8 cellular contexts compared by ENCODE assay signal in genomic region chr16:68238029-68238345, GRCh38. TPM values are rescaled to one million over a fixed set of nuclear protein-coding genes. Genes with fewer than 3 reads are reported as not detected.
A peak's percentile ranks its signal among the peaks of the same experiment; 100 is the strongest.
DNase-seq lines count a peak whose midpoint lies in the region; ATAC-seq and TF ChIP-seq lines count a peak whose summit lies in the region.

No MANE protein-coding gene starts in this region.

- H3K36me3 Mint-ChIP-seq in activated CD4-positive, alpha-beta T cell treated with anti-CD3 and anti-CD28 coated beads for 36 hours (ENCODE audit: low read depth) = no peaks in the 10 kb centered on the region
- no peaks in the 10 kb centered on the region for H3K36me3 Mint-ChIP-seq in activated CD8-positive, alpha-beta T cell treated with anti-CD3 and anti-CD28 coated beads, Interleukin-2, amount 10 ng/mL, durations not matched to agents 7 days and 5 days (ENCODE audit: low read depth)

- H3K36me3 ChIP-seq in testis (ENCODE audit: low read depth, missing control alignments) = no peaks in the 10 kb centered on the region

- POLR2A ChIA-PET in activated CD4-positive, alpha-beta T cell treated with anti-CD3 and anti-CD28 coated beads for 36 hours (lab: Charles Lee) = interaction anchor here (1.4 kb wide), 1 partner anchor 431 kb away, joined by 3 read pairs; the partner anchor contains the start of genes RANBP10 and TSNAXIP1
- POLR2A ChIA-PET in activated CD8-positive, alpha-beta T cell treated with anti-CD3 and anti-CD28 coated beads, Interleukin-2, amount 10 ng/mL, durations not matched to agents 7 days and 5 days (lab: Charles Lee) = interaction anchor here (1.3 kb wide), 1 partner anchor 10 kb away, joined by 6 read pairs; no protein-coding TSS in a partner anchor

- CTCF ChIA-PET in activated CD4-positive, alpha-beta T cell treated with anti-CD3 and anti-CD28 coated beads for 36 hours (lab: Charles Lee) = interaction anchor here (1.0 to 1.4 kb wide), 2 partner anchors 20 to 24 kb away, joined by 5 read pairs; no protein-coding TSS in a partner anchor
- CTCF ChIA-PET in activated CD8-positive, alpha-beta T cell treated with anti-CD3 and anti-CD28 coated beads, Interleukin-2, amount 10 ng/mL, durations not matched to agents 7 days and 5 days (lab: Charles Lee) = interaction anchor here (0.9 to 3.1 kb wide), 5 partner anchors 11 to 91 kb away, joined by 3 to 22 read pairs (median 9); partner anchors contain the start of gene SLC7A6

- H3K9me3 Mint-ChIP-seq in activated CD4-positive, alpha-beta T cell treated with anti-CD3 and anti-CD28 coated beads for 36 hours (ENCODE audit: low read depth) = no peaks in the 10 kb centered on the region
- no peaks in the 10 kb centered on the region for H3K9me3 Mint-ChIP-seq in activated CD8-positive, alpha-beta T cell treated with anti-CD3 and anti-CD28 coated beads, Interleukin-2, amount 10 ng/mL, durations not matched to agents 7 days and 5 days (ENCODE audit: insufficient read depth)

- H3K4me3 ChIP-seq in iPS-18c (ENCODE audit: insufficient read depth, low read depth, low read length) (peak overlapping the region; percentile 56; the same call in 1 of the 2 replicates), testis (peak overlapping the region; percentile 58 to 66)

- peak; percentile 14 for ATAC-seq in activated CD4-positive, alpha-beta T cell treated with anti-CD3 and anti-CD28 coated beads for 36 hours
- ATAC-seq in activated CD8-positive, alpha-beta T cell treated with anti-CD3 and anti-CD28 coated beads, Interleukin-2, amount 10 ng/mL, durations not matched to agents 7 days and 5 days = no peak
- ATAC-seq in GM21717 (IDR thresholded peaks at IDR 0.05; ENCODE audit: unreplicated experiment) = no peak

- peak overlapping the region; percentile 83 for H3K4me3 Mint-ChIP-seq in activated CD4-positive, alpha-beta T cell treated with anti-CD3 and anti-CD28 coated beads for 36 hours
- H3K4me3 Mint-ChIP-seq in activated CD8-positive, alpha-beta T cell treated with anti-CD3 and anti-CD28 coated beads, Interleukin-2, amount 10 ng/mL, durations not matched to agents 7 days and 5 days = peak overlapping the region; percentile 89

- WGBS in testis, 2 donors = 12 to 16% methylated on average over 20 of the region's 20 CpGs

- H3K27me3 Mint-ChIP-seq in activated CD4-positive, alpha-beta T cell treated with anti-CD3 and anti-CD28 coated beads for 36 hours = no peaks in the 10 kb centered on the region
- H3K27me3 Mint-ChIP-seq in activated CD8-positive, alpha-beta T cell treated with anti-CD3 and anti-CD28 coated beads, Interleukin-2, amount 10 ng/mL, durations not matched to agents 7 days and 5 days (ENCODE audit: low read depth) = no peaks in the 10 kb centered on the region

- no peak for TF ChIP-seq CTCF in testis (IDR thresholded peaks at IDR 0.05)

- no peak for DNase-seq in activated CD4-positive, alpha-beta T cell treated with anti-CD3 and anti-CD28 coated beads for 36 hours
- no peak for DNase-seq in activated CD4-positive, alpha-beta T cell treated with anti-CD3 and anti-CD28 coated beads, Interleukin-2, amount 50 U/mL, for 4 hours
- DNase-seq in activated CD8-positive, alpha-beta T cell treated with anti-CD3 and anti-CD28 coated beads, Interleukin-2, amount 10 ng/mL, durations not matched to agents 7 days and 5 days = no peak
- DNase-seq in testis = no peak
- DNase-seq in DMS79 treated with DMSO at 0.1 percent for 48 hours (lab: John Stamatoyannopoulos, UW) = no peak
- no peak for DNase-seq in CD1c-positive myeloid dendritic cell (ENCODE audit: extremely low spot score)

- H3K27ac ChIP-seq in testis = peak overlapping the region; percentile 33 to 84

- intact Hi-C loops in activated CD4-positive, alpha-beta T cell treated with anti-CD3 and anti-CD28 coated beads for 36 hours (cut with DNase I, micrococcal nuclease) = loop anchor here (5.0 kb wide), 1 partner anchor 301 kb away; the partner anchor contains the start of gene PSMB10 (in 2 of the 2)
- intact Hi-C loops in testis (cut with DNase I; ENCODE audit: low total_unique reads) = loop anchor here (10.0 kb wide), 1 partner anchor 153 kb away; the partner anchor contains the start of gene NFATC3

- peaks cover 35% of the 10 kb centered on the region for H3K4me1 Mint-ChIP-seq in activated CD4-positive, alpha-beta T cell treated with anti-CD3 and anti-CD28 coated beads for 36 hours
- peaks cover 41% of the 10 kb centered on the region for H3K4me1 Mint-ChIP-seq in activated CD8-positive, alpha-beta T cell treated with anti-CD3 and anti-CD28 coated beads, Interleukin-2, amount 10 ng/mL, durations not matched to agents 7 days and 5 days (ENCODE audit: low read depth)

- no peaks in the 10 kb centered on the region for H3K9me3 ChIP-seq in iPS-18c (ENCODE audit: control insufficient read depth, insufficient read depth, low read length)
- H3K9me3 ChIP-seq in testis = no peaks in the 10 kb centered on the region

- TF ChIP-seq POLR2A in testis (IDR thresholded peaks at IDR 0.05) = no peak

- H3K27ac Mint-ChIP-seq in activated CD4-positive, alpha-beta T cell treated with anti-CD3 and anti-CD28 coated beads for 36 hours = peak overlapping the region; percentile 86
- H3K27ac Mint-ChIP-seq in activated CD8-positive, alpha-beta T cell treated with anti-CD3 and anti-CD28 coated beads, Interleukin-2, amount 10 ng/mL, durations not matched to agents 7 days and 5 days = peak overlapping the region; percentile 93

- H3K4me1 ChIP-seq in testis = peaks cover 13% of the 10 kb centered on the region

- H3K27me3 ChIP-seq in testis = no peaks in the 10 kb centered on the region

RNA-seq across cellular contexts. Expression of gene ESRP2, which starts 2.1 kb away (rescaled TPM):
- under 1 TPM; 0.58 to 0.85 TPM for total RNA-seq in activated CD4-positive, alpha-beta T cell treated with anti-CD3 and anti-CD28 coated beads for 36 hours
- total RNA-seq in activated CD8-positive, alpha-beta T cell treated with anti-CD3 and anti-CD28 coated beads, Interleukin-2, amount 10 ng/mL, durations not matched to agents 7 days and 5 days = under 1 TPM in 1 of 2 experiments, not detected in 1; 0.18 TPM
- 10 to 100 TPM; 12.8 to 14.6 TPM for total RNA-seq in testis
- 30.6 TPM for polyA plus RNA-seq in testis (ENCODE audit: insufficient read depth, low read depth, low replicate concordance)

RNA-seq across cellular contexts. Expression of gene PLA2G15, which starts 7.2 kb away (rescaled TPM):
- total RNA-seq in activated CD4-positive, alpha-beta T cell treated with anti-CD3 and anti-CD28 coated beads for 36 hours = 1 to 10 TPM; 6.0 to 7.0 TPM
- total RNA-seq in activated CD8-positive, alpha-beta T cell treated with anti-CD3 and anti-CD28 coated beads, Interleukin-2, amount 10 ng/mL, durations not matched to agents 7 days and 5 days = 1 to 10 TPM; 8.6 to 9.4 TPM
- 10 to 100 TPM; 37.2 to 44.7 TPM for total RNA-seq in testis
- 27.3 TPM for polyA plus RNA-seq in testis (ENCODE audit: insufficient read depth, low read depth, low replicate concordance)

RNA-seq across cellular contexts. Expression of gene SLC7A6, which starts 26.3 kb away (rescaled TPM):
- total RNA-seq in activated CD4-positive, alpha-beta T cell treated with anti-CD3 and anti-CD28 coated beads for 36 hours = 10 to 100 TPM; 55.7 to 58.7 TPM
- total RNA-seq in activated CD8-positive, alpha-beta T cell treated with anti-CD3 and anti-CD28 coated beads, Interleukin-2, amount 10 ng/mL, durations not matched to agents 7 days and 5 days = 10 to 100 TPM; 84.1 to 85.0 TPM
- total RNA-seq in testis = 10 to 100 TPM; 42.2 to 48.6 TPM
- polyA plus RNA-seq in testis (ENCODE audit: insufficient read depth, low read depth, low replicate concordance) = 28.6 TPM

Comparison
In these comparisons a context has a peak if more than half of its experiments do, and no peak if none do; other contexts are left out.
1. RNA of gene ESRP2, which starts 2.1 kb away (total RNA-seq): 12.8 to 14.6 TPM in testis; 0.58 to 0.85 TPM in activated CD4-positive, alpha-beta T cell treated with anti-CD3 and anti-CD28 coated beads for 36 hours and 0.18 TPM in activated CD8-positive, alpha-beta T cell treated with anti-CD3 and anti-CD28 coated beads, Interleukin-2, amount 10 ng/mL, durations not matched to agents 7 days and 5 days; every median in the first group is over 4 times any median in the second.